Comparison of ENCODE assay signal across 23 cellular contexts in genomic region chr4:52728877-52729276, GRCh38. TPM values are rescaled to one million over a fixed set of nuclear protein-coding genes. Genes with fewer than 3 reads are reported as not detected.
"Had no signal": no experiment of that assay in that cellular context is flagged by ENCODE, and none has a peak within 500 bp of the region (broad histone marks: within the 10 kb centered on the region; RNA-seq: fewer than 3 reads in every experiment).

No MANE protein-coding gene starts in this region.

- H3K4me3 Mint-ChIP-seq: activated CD4-positive, alpha-beta T cell treated with anti-CD3 and anti-CD28 coated beads, Interleukin-2, amount 10 ng/mL, durations not matched to agents 24 days and 14 days; activated CD8-positive, alpha-beta T cell treated with anti-CD3 and anti-CD28 coated beads for 36 hours; activated naive CD4-positive, alpha-beta T cell treated with anti-CD3 and anti-CD28 coated beads, Interleukin-2, amount 50 U/mL, for 24 hours; activated T-helper 1 cell treated with anti-CD3 and anti-CD28 coated beads, Interleukin-12 subunit alpha, Interleukin-12 subunit beta, Interleukin-2, Interleukin-4 antibody, amounts not matched to agents 30 ng/mL and 10 ng/mL and 1 ng/mL, durations not matched to agents 14 hours and 24 hours and 36 hours; brain; immature natural killer cell; natural killer cell treated with Interleukin-12 subunit alpha and Interleukin-12 subunit beta and Interleukin-15 and Interleukin-18, amount 100 ng/mL, for 72 hours; stimulated activated effector memory CD8-positive, alpha-beta T cell treated with anti-CD3 and anti-CD28 coated beads, Interleukin-12 subunit alpha, Interleukin-12 subunit beta, amount 100 ng/mL, for 72 hours; stimulated activated naive CD8-positive, alpha-beta T cell treated with anti-CD3 and anti-CD28 coated beads, Interleukin-15, amount 100 ng/mL, for 72 hours; T-helper 1 cell treated with Interleukin-12 subunit alpha and Interleukin-12 subunit beta and Interleukin-4 antibody, amounts not matched to agents 30 μg/mL and 1 μg/mL, for 36 hours had no signal

- H3K9me3 Mint-ChIP-seq: activated CD4-positive, alpha-beta T cell treated with anti-CD3 and anti-CD28 coated beads, Interleukin-2, amount 10 ng/mL, durations not matched to agents 24 days and 14 days; activated CD8-positive, alpha-beta T cell treated with anti-CD3 and anti-CD28 coated beads for 36 hours; activated naive CD4-positive, alpha-beta T cell treated with anti-CD3 and anti-CD28 coated beads, Interleukin-2, amount 50 U/mL, for 24 hours; activated T-helper 1 cell treated with anti-CD3 and anti-CD28 coated beads, Interleukin-12 subunit alpha, Interleukin-12 subunit beta, Interleukin-2, Interleukin-4 antibody, amounts not matched to agents 30 ng/mL and 10 ng/mL and 1 ng/mL, durations not matched to agents 14 hours and 24 hours and 36 hours; brain; immature natural killer cell; natural killer cell treated with Interleukin-12 subunit alpha and Interleukin-12 subunit beta and Interleukin-15 and Interleukin-18, amount 100 ng/mL, for 72 hours; stimulated activated effector memory CD8-positive, alpha-beta T cell treated with anti-CD3 and anti-CD28 coated beads, Interleukin-12 subunit alpha, Interleukin-12 subunit beta, amount 100 ng/mL, for 72 hours; stimulated activated naive CD8-positive, alpha-beta T cell treated with anti-CD3 and anti-CD28 coated beads, Interleukin-15, amount 100 ng/mL, for 72 hours; T-helper 1 cell treated with Interleukin-12 subunit alpha and Interleukin-12 subunit beta and Interleukin-4 antibody, amounts not matched to agents 30 μg/mL and 1 μg/mL, for 36 hours had no signal

- H3K27me3 Mint-ChIP-seq: brain; stimulated activated naive CD8-positive, alpha-beta T cell treated with anti-CD3 and anti-CD28 coated beads, Interleukin-15, amount 100 ng/mL, for 72 hours had no signal

- H3K36me3 Mint-ChIP-seq: activated naive CD4-positive, alpha-beta T cell treated with anti-CD3 and anti-CD28 coated beads, Interleukin-2, amount 50 U/mL, for 24 hours; brain; immature natural killer cell; natural killer cell treated with Interleukin-12 subunit alpha and Interleukin-12 subunit beta and Interleukin-15 and Interleukin-18, amount 100 ng/mL, for 72 hours; stimulated activated effector memory CD8-positive, alpha-beta T cell treated with anti-CD3 and anti-CD28 coated beads, Interleukin-12 subunit alpha, Interleukin-12 subunit beta, amount 100 ng/mL, for 72 hours had no signal

- DNase-seq: activated CD4-positive, alpha-beta T cell treated with anti-CD3 and anti-CD28 coated beads, Interleukin-2, amount 10 ng/mL, durations not matched to agents 24 days and 14 days; activated CD8-positive, alpha-beta T cell treated with anti-CD3 and anti-CD28 coated beads for 36 hours; activated gamma-delta T cell treated with Interleukin-2 at 50 U/mL for 16 hours; aorta; effector memory CD4-positive, alpha-beta T cell; immature natural killer cell; left lung; pancreas; right lobe of liver; stimulated activated CD4-positive, alpha-beta T cell treated with anti-CD3 and anti-CD28 coated beads, Interleukin-2, amount 100 ng/mL, for 24 hours; stimulated activated naive CD8-positive, alpha-beta T cell treated with anti-CD3 and anti-CD28 coated beads, Interleukin-15, amount 100 ng/mL, for 72 hours; T1000; tibial artery had no signal

- H3K9me3 ChIP-seq: left lung, neutrophil, pancreas, right lobe of liver, tibial artery had no signal

- H3K4me1 Mint-ChIP-seq: activated CD4-positive, alpha-beta T cell treated with anti-CD3 and anti-CD28 coated beads, Interleukin-2, amount 10 ng/mL, durations not matched to agents 24 days and 14 days; activated naive CD4-positive, alpha-beta T cell treated with anti-CD3 and anti-CD28 coated beads, Interleukin-2, amount 50 U/mL, for 24 hours; brain; immature natural killer cell; stimulated activated effector memory CD8-positive, alpha-beta T cell treated with anti-CD3 and anti-CD28 coated beads, Interleukin-12 subunit alpha, Interleukin-12 subunit beta, amount 100 ng/mL, for 72 hours; stimulated activated naive CD8-positive, alpha-beta T cell treated with anti-CD3 and anti-CD28 coated beads, Interleukin-15, amount 100 ng/mL, for 72 hours had no signal

- H3K27ac Mint-ChIP-seq: activated CD4-positive, alpha-beta T cell treated with anti-CD3 and anti-CD28 coated beads, Interleukin-2, amount 10 ng/mL, durations not matched to agents 24 days and 14 days; activated CD8-positive, alpha-beta T cell treated with anti-CD3 and anti-CD28 coated beads for 36 hours; activated naive CD4-positive, alpha-beta T cell treated with anti-CD3 and anti-CD28 coated beads, Interleukin-2, amount 50 U/mL, for 24 hours; activated T-helper 1 cell treated with anti-CD3 and anti-CD28 coated beads, Interleukin-12 subunit alpha, Interleukin-12 subunit beta, Interleukin-2, Interleukin-4 antibody, amounts not matched to agents 30 ng/mL and 10 ng/mL and 1 ng/mL, durations not matched to agents 14 hours and 24 hours and 36 hours; brain; immature natural killer cell; natural killer cell treated with Interleukin-12 subunit alpha and Interleukin-12 subunit beta and Interleukin-15 and Interleukin-18, amount 100 ng/mL, for 72 hours; stimulated activated effector memory CD8-positive, alpha-beta T cell treated with anti-CD3 and anti-CD28 coated beads, Interleukin-12 subunit alpha, Interleukin-12 subunit beta, amount 100 ng/mL, for 72 hours; stimulated activated naive CD8-positive, alpha-beta T cell treated with anti-CD3 and anti-CD28 coated beads, Interleukin-15, amount 100 ng/mL, for 72 hours; T-helper 1 cell treated with Interleukin-12 subunit alpha and Interleukin-12 subunit beta and Interleukin-4 antibody, amounts not matched to agents 30 μg/mL and 1 μg/mL, for 36 hours had no signal

- H3K27me3 ChIP-seq: left lung, pancreas, right lobe of liver, tibial artery had no signal

- H3K36me3 ChIP-seq: left lung, neutrophil, pancreas, right lobe of liver, tibial artery had no signal

- H3K4me3 ChIP-seq: left lung, lung, pancreas, right lobe of liver, skin epidermis, tibial artery had no signal

- H3K27ac ChIP-seq: epithelial cell of prostate, left lung, neutrophil, pancreas, right lobe of liver, skin epidermis, tibial artery had no signal

RNA-seq across cellular contexts. Expression of gene ERVMER34-1, which starts 22.3 kb away (rescaled TPM):
- total RNA-seq: natural killer cell treated with Interleukin-12 subunit alpha and Interleukin-12 subunit beta and Interleukin-15 and Interleukin-18, amount 100 ng/mL, for 72 hours had no signal
